ENCODE assay signal across 20 cellular contexts in genomic region chr10:124675824-124676223, GRCh38.
DNase-seq lines count a peak whose midpoint lies in the region; ATAC-seq and TF ChIP-seq lines count a peak whose summit lies in the region.
"Had no signal": no experiment of that assay in that cellular context is flagged by ENCODE, and none has a peak within 500 bp of the region (broad histone marks: within the 10 kb centered on the region; RNA-seq: fewer than 3 reads in every experiment).

No MANE protein-coding gene starts in this region.

- no peaks in the 10 kb centered on the region for H3K27me3 Mint-ChIP-seq in CD8-positive, alpha-beta T cell (ENCODE audit: low read depth)
- H3K27me3 Mint-ChIP-seq in T-cell (no peaks in the 10 kb centered on the region), glutamatergic neuron (ENCODE audit: unreplicated experiment) (peaks cover 14% of the 10 kb centered on the region)
- no peaks in the 10 kb centered on the region for H3K27me3 Mint-ChIP-seq in stimulated activated memory B cell treated with anti-CD40 and anti-IgM and Interleukin-4, amounts not matched to agents 10 μg/mL and 1 μg/mL and 100 μg/mL, for 72 hours
- H3K27me3 Mint-ChIP-seq: progenitor cell of endocrine pancreas had no signal

- H3K4me3 ChIP-seq in CD8-positive, alpha-beta T cell (ENCODE audit: low read depth, low read length) = no peak overlapping the region
- H3K4me3 ChIP-seq in Peyer's patch = no peak overlapping the region
- H3K4me3 ChIP-seq: upper lobe of right lung had no signal

- H3K4me3 Mint-ChIP-seq in CD8-positive, alpha-beta T cell = peak overlapping the region; percentile 38
- peak overlapping the region in 1 of 3 donors; percentile 88 for H3K4me3 Mint-ChIP-seq in T-cell
- no peak overlapping the region for H3K4me3 Mint-ChIP-seq in glutamatergic neuron (ENCODE audit: unreplicated experiment)
- H3K4me3 Mint-ChIP-seq in stimulated activated memory B cell treated with anti-CD40 and anti-IgM and Interleukin-4, amounts not matched to agents 10 μg/mL and 1 μg/mL and 100 μg/mL, for 72 hours = no peak overlapping the region

- CTCF ChIA-PET in CD8-positive, alpha-beta T cell (lab: Charles Lee) = interaction anchor here (0.6 to 5.6 kb wide), 8 partner anchors 13 to 135 kb away, joined by 3 to 42 read pairs (median 5); no protein-coding TSS in a partner anchor
- CTCF ChIA-PET in T-cell (lab: Charles Lee) = no interaction called here

- no peak overlapping the region for H3K27ac ChIP-seq in CD8-positive, alpha-beta T cell (ENCODE audit: low read depth, low read length)
- H3K27ac ChIP-seq in Peyer's patch = no peak overlapping the region
- H3K27ac ChIP-seq: epithelial cell of prostate had no signal

- POLR2A ChIA-PET in CD8-positive, alpha-beta T cell (lab: Charles Lee) = interaction anchor here (0.8 to 5.4 kb wide), 6 partner anchors 9 to 60 kb away, joined by 3 to 25 read pairs (median 6); no protein-coding TSS in a partner anchor
- POLR2A ChIA-PET in T-cell (lab: Charles Lee) = no interaction called here

- intact Hi-C loops in CD8-positive, alpha-beta T cell (cut with DNase I, micrococcal nuclease) = loop anchor here in 1 of 2 experiments (5.0 kb wide), 1 partner anchor 39 kb away; no protein-coding TSS in a partner anchor

- H3K9me3 ChIP-seq in CD8-positive, alpha-beta T cell (ENCODE audit: low read length) = no peaks in the 10 kb centered on the region
- no peaks in the 10 kb centered on the region for H3K9me3 ChIP-seq in Peyer's patch
- H3K9me3 ChIP-seq: upper lobe of right lung had no signal

- H3K36me3 Mint-ChIP-seq in CD8-positive, alpha-beta T cell = peaks cover 20% of the 10 kb centered on the region
- H3K36me3 Mint-ChIP-seq in T-cell = peaks cover 21% of the 10 kb centered on the region
- H3K36me3 Mint-ChIP-seq in glutamatergic neuron (ENCODE audit: unreplicated experiment) = peaks cover 5% of the 10 kb centered on the region
- peaks cover 53% of the 10 kb centered on the region for H3K36me3 Mint-ChIP-seq in stimulated activated memory B cell treated with anti-CD40 and anti-IgM and Interleukin-4, amounts not matched to agents 10 μg/mL and 1 μg/mL and 100 μg/mL, for 72 hours

- TF ChIP-seq CTCF in CD8-positive, alpha-beta T cell (IDR thresholded peaks at IDR 0.05) = no peak
- no peak for TF ChIP-seq CTCF in glutamatergic neuron (IDR thresholded peaks at IDR 0.05; ENCODE audit: partially characterized antibody, unreplicated experiment)
- TF ChIP-seq CTCF in Peyer's patch (IDR thresholded peaks at IDR 0.05) = no peak

- no peaks in the 10 kb centered on the region for H3K9me3 Mint-ChIP-seq in CD8-positive, alpha-beta T cell
- H3K9me3 Mint-ChIP-seq in T-cell (no peaks in the 10 kb centered on the region), glutamatergic neuron (ENCODE audit: unreplicated experiment) (peaks cover 6% of the 10 kb centered on the region)
- H3K9me3 Mint-ChIP-seq in stimulated activated memory B cell treated with anti-CD40 and anti-IgM and Interleukin-4, amounts not matched to agents 10 μg/mL and 1 μg/mL and 100 μg/mL, for 72 hours = no peaks in the 10 kb centered on the region
- H3K9me3 Mint-ChIP-seq: neural crest cell had no signal

- no peaks in the 10 kb centered on the region for H3K36me3 ChIP-seq in CD8-positive, alpha-beta T cell (ENCODE audit: insufficient read depth, low read length)
- H3K36me3 ChIP-seq in Peyer's patch = peaks cover 0 to 21% (median 0%) of the 10 kb centered on the region in 3 donors
- H3K36me3 ChIP-seq: upper lobe of right lung had no signal

- DNase-seq in CD8-positive, alpha-beta T cell = no peak
- DNase-seq in T-cell = no peak
- DNase-seq in glutamatergic neuron = no peak
- no peak for DNase-seq in hippocampal formation (lab: John Stamatoyannopoulos, UW)
- no peak for DNase-seq in Peyer's patch
- no peak for DNase-seq in NK-92 (lab: John Stamatoyannopoulos, UW; ENCODE audit: unreplicated experiment)
- DNase-seq: EL; NCI-H1105; NCI-H2107; NCI-H526; RPMI8226; stimulated activated naive CD4-positive, alpha-beta T cell; T1000; upper lobe of right lung had no signal

- peaks cover 100% of the 10 kb centered on the region for H3K4me1 ChIP-seq in CD8-positive, alpha-beta T cell (ENCODE audit: insufficient read depth, low read length)
- peaks cover 0 to 67% (median 18%) of the 10 kb centered on the region in 4 donors for H3K4me1 ChIP-seq in Peyer's patch

- H3K27ac Mint-ChIP-seq in CD8-positive, alpha-beta T cell = no peak overlapping the region
- peak overlapping the region; percentile 86 to 97 for H3K27ac Mint-ChIP-seq in T-cell
- H3K27ac Mint-ChIP-seq in glutamatergic neuron (ENCODE audit: unreplicated experiment) = peak overlapping the region; percentile 8
- peak overlapping the region; percentile 48 for H3K27ac Mint-ChIP-seq in stimulated activated memory B cell treated with anti-CD40 and anti-IgM and Interleukin-4, amounts not matched to agents 10 μg/mL and 1 μg/mL and 100 μg/mL, for 72 hours
- H3K27ac Mint-ChIP-seq: progenitor cell of endocrine pancreas had no signal

- ATAC-seq in CD8-positive, alpha-beta T cell = no peak
- no peak for ATAC-seq in T-cell (replicated peaks in 1 of 4)
- ATAC-seq in stimulated activated memory B cell treated with anti-CD40 and anti-IgM and Interleukin-4, amounts not matched to agents 10 μg/mL and 1 μg/mL and 100 μg/mL, for 72 hours = no peak
- ATAC-seq: activated CD4-positive, CD25-positive, alpha-beta regulatory T cell treated with anti-CD3 and anti-CD28 coated beads, Interleukin-2, amount 50 U/mL, for 24 hours; SK-N-SH treated with all-trans-retinoic acid at 6 μM for 48 hours; upper lobe of right lung had no signal

- TF ChIP-seq POLR2A in Peyer's patch (IDR thresholded peaks at IDR 0.05) = no peak

- peaks cover 96% of the 10 kb centered on the region for H3K4me1 Mint-ChIP-seq in CD8-positive, alpha-beta T cell (ENCODE audit: low read depth)
- H3K4me1 Mint-ChIP-seq in T-cell (peaks cover 96 to 100% (median 99%) of the 10 kb centered on the region in 3 donors), glutamatergic neuron (ENCODE audit: low read depth, unreplicated experiment) (peaks cover 59% of the 10 kb centered on the region)
- H3K4me1 Mint-ChIP-seq in stimulated activated memory B cell treated with anti-CD40 and anti-IgM and Interleukin-4, amounts not matched to agents 10 μg/mL and 1 μg/mL and 100 μg/mL, for 72 hours = peaks cover 90% of the 10 kb centered on the region

- H3K27me3 ChIP-seq in CD8-positive, alpha-beta T cell (ENCODE audit: insufficient read depth, low read length) = no peaks in the 10 kb centered on the region
- no peaks in the 10 kb centered on the region for H3K27me3 ChIP-seq in Peyer's patch
- H3K27me3 ChIP-seq: upper lobe of right lung had no signal
